In the genomic region with DNA sequence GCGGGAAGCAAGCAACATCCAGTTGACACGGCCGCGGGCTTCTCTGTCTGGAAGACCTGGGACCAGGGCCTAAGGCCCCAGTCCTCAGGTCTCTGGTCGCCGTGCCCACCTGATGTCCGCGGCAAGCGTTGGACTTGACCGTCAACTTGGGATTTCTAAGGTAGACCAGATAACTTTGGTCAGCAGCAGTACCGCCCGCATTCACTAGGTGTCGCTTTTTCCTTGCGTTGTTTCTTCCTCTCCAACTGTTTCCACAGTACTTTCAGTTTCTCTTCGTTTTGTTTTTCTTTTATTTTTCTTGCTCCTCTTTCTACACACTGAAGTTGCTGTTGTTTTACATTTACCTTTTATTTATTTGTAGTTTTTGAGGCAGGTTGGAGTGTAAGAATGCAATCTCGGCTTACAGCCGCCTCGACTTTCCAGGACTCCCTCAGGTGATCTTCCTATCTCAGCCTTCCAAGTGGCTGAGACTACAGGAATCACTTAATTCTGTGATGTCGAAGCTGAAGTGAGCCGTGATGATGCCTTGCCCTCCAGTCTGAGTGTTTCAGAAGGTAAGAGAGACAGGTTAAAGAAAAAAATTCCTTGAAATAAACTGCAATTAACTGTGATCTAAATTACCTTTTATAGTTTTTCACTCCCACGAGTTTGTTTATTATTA, we compare ENCODE assay signal across 8 cellular contexts.
DNase-seq lines count a peak whose midpoint lies in the region; ATAC-seq, FAIRE-seq and TF ChIP-seq lines count a peak whose summit lies in the region.
"Not testable (repeated sequence)": the region's sequence is repeated elsewhere in the genome, so short reads cannot be mapped to it uniquely, and the experiment has no call there.

No MANE protein-coding gene starts in this region.

- H2AFZ ChIP-seq in K562 (ENCODE audit: low read depth, low read length); HepG2 (ENCODE audit: low read length): not testable (repeated sequence)

- CTCF ChIA-PET in K562 (lab: Yijun Ruan, JAX; ENCODE audit: low intra/inter-chr PET ratio); HepG2 (lab: Yijun Ruan, JAX; ENCODE audit: low intra/inter-chr PET ratio, low total read pairs): not testable (repeated sequence)

- not testable (repeated sequence) for FAIRE-seq in K562 (lab: Jason Lieb, UNC); HepG2 (lab: Jason Lieb, UNC)

- H3K4me1 ChIP-seq in K562 (replicated peaks in 1 of 2; ENCODE audit: control insufficient read depth in 2 of 2, insufficient read depth in 2 of 2, low read length in 2 of 2); HepG2 (ENCODE audit: insufficient read depth, low read length): not testable (repeated sequence)

- intact Hi-C loops in K562 (cut with micrococcal nuclease); HepG2 (cut with micrococcal nuclease; ENCODE audit: unreplicated experiment): not testable (repeated sequence)

- in situ Hi-C loops in K562 (cut with MboI); HepG2 (cut with HindIII; ENCODE audit: extremely low pct_ligation_motif_present, low pct_unique_long_range_greater_than_20kb): not testable (repeated sequence)

- not testable (repeated sequence) for H3K9me3 ChIP-seq in K562 (replicated peaks; ENCODE audit: control insufficient read depth, insufficient read depth, low read depth, low read length); HepG2 (ENCODE audit: low read length)

- BruUV-seq in K562 (replicated peaks; lab: Mats Ljungman, UMichigan); HepG2 (replicated peaks; lab: Mats Ljungman, UMichigan): not testable (repeated sequence)

- H3K79me2 ChIP-seq in K562 (ENCODE audit: control insufficient read depth, insufficient read depth, low read length); HepG2 (ENCODE audit: insufficient read depth, low read length): not testable (repeated sequence)

- not testable (repeated sequence) for TF ChIP-seq CTCF in K562 (IDR thresholded peaks at IDR 0.05 in 2 of 3, conservative IDR thresholded peaks at IDR 0.05 in 1 of 3; ENCODE audit: insufficient read depth in 2 of 3, low read depth in 1 of 3, low read length in 3 of 3); HepG2 (CRISPR knock-in tag; IDR thresholded peaks at IDR 0.05)

- ATAC-seq in GM18498 (IDR thresholded peaks at IDR 0.05; ENCODE audit: unreplicated experiment) (peak; percentile 64), GM19395 (IDR thresholded peaks at IDR 0.05; ENCODE audit: unreplicated experiment) (peak; percentile 58), GM21786 (IDR thresholded peaks at IDR 0.05; ENCODE audit: unreplicated experiment) (peak; percentile 39), HG03135 (IDR thresholded peaks at IDR 0.05; ENCODE audit: unreplicated experiment) (peak; percentile 52), SK-N-SH treated with all-trans-retinoic acid at 6 μM for 48 hours (peak; percentile 60), K562 (peak; percentile 48), HepG2 (peak; percentile 52)
- peak; percentile 44 for ATAC-seq in stimulated activated naive CD8-positive, alpha-beta T cell treated with anti-CD3 and anti-CD28 coated beads, Interleukin-15, Interleukin-2, amounts not matched to agents 100 U/mL and 50 U/mL, for 24 hours

- H3K36me3 ChIP-seq in K562 (ENCODE audit: control insufficient read depth, insufficient read depth, low read length); HepG2 (replicated peaks in 1 of 2; ENCODE audit: control insufficient read depth in 1 of 2, insufficient read depth in 2 of 2, low read length in 2 of 2): not testable (repeated sequence)

- H3K27me3 ChIP-seq in K562 (ENCODE audit: control insufficient read depth in 2 of 2, insufficient read depth in 2 of 2, low read length in 2 of 2); HepG2 (ENCODE audit: control insufficient read depth in 1 of 2, insufficient read depth in 2 of 2, low read length in 2 of 2): not testable (repeated sequence)

- WGBS in K562 (ENCODE audit: insufficient coverage, low coverage, missing lambda C conversion rate) = no CpG with 5 or more reads among the region's 21 CpGs
- no CpG with 5 or more reads among the region's 21 CpGs for WGBS in HepG2 (ENCODE audit: low lambda C conversion rate)

- H3K27ac ChIP-seq in K562 (ENCODE audit: extremely low read depth, low read depth, low read length); HepG2 (ENCODE audit: extremely low read length, insufficient read depth, low read length): not testable (repeated sequence)

- not testable (repeated sequence) for DNase-seq in K562 (ENCODE audit: extremely low read depth in 1 of 4, low spot score in 3 of 4); HepG2 (ENCODE audit: low spot score); stimulated activated naive CD8-positive, alpha-beta T cell treated with anti-CD3 and anti-CD28 coated beads, Interleukin-15, Interleukin-2, amounts not matched to agents 100 U/mL and 50 U/mL, for 24 hours

- H3K9me1 ChIP-seq in K562 (ENCODE audit: control insufficient read depth, insufficient read depth, low read length) = not testable (repeated sequence)

- not testable (repeated sequence) for H3K4me2 ChIP-seq in K562 (ENCODE audit: insufficient read depth, low read length); HepG2 (ENCODE audit: low read depth, low read length)

- not testable (repeated sequence) for H3K9ac ChIP-seq in K562 (ENCODE audit: insufficient read depth in 1 of 2, low read depth in 2 of 2, low read length in 2 of 2); HepG2 (ENCODE audit: insufficient read depth, low read depth, low read length)

- H4K20me1 ChIP-seq in K562 (replicated peaks; ENCODE audit: control insufficient read depth, insufficient read depth, low read length); HepG2 (ENCODE audit: insufficient read depth, low read length): not testable (repeated sequence)

- not testable (repeated sequence) for TF ChIP-seq EP300 in K562 (IDR thresholded peaks at IDR 0.05; ENCODE audit: low read length); HepG2 (IDR thresholded peaks at IDR 0.05; ENCODE audit: low read depth in 2 of 2, low read length in 2 of 2); HepG2 (CRISPR knock-in tag; IDR thresholded peaks at IDR 0.05; ENCODE audit: borderline replicate concordance)

- not testable (repeated sequence) for H3K4me3 ChIP-seq in K562; HepG2 (replicated peaks in 1 of 3; ENCODE audit: insufficient read depth in 1 of 3, low read depth in 2 of 3, low read length in 3 of 3)

- POLR2A ChIA-PET in K562 (lab: Yijun Ruan, JAX); HepG2 (lab: Yijun Ruan, JAX): not testable (repeated sequence)

- TF ChIP-seq POLR2A in K562 (conservative IDR thresholded peaks at IDR 0.05); HepG2 (IDR thresholded peaks at IDR 0.05; ENCODE audit: insufficient read depth in 1 of 2, low read depth in 2 of 2, low read length in 2 of 2): not testable (repeated sequence)

- not testable (repeated sequence) for TF ChIP-seq RAD21 in K562 (CRISPR knock-in tag; conservative IDR thresholded peaks at IDR 0.05 in 1 of 2, IDR thresholded peaks at IDR 0.05 in 1 of 2); HepG2 (CRISPR knock-in tag; IDR thresholded peaks at IDR 0.05)
